In genomic region chr21:24424786-24425185, GRCh38 we compare ENCODE assay signal across 16 cellular contexts.
"Had no signal": no experiment of that assay in that cellular context is flagged by ENCODE, and none has a peak within 500 bp of the region (broad histone marks: within the 10 kb centered on the region; RNA-seq: fewer than 3 reads in every experiment).

No MANE protein-coding gene starts in this region.

- H3K4me1 Mint-ChIP-seq: mesothelial cell of epicardium, neural crest cell had no signal

- H3K36me3 Mint-ChIP-seq: mesothelial cell of epicardium, type B pancreatic cell had no signal

- ATAC-seq: esophagus mucosa; heart left ventricle; left colon; natural killer cell; right cardiac atrium; stimulated activated naive CD8-positive, alpha-beta T cell treated with anti-CD3 and anti-CD28 coated beads, Interleukin-15, Interleukin-2, amounts not matched to agents 100 U/mL and 50 U/mL, for 24 hours had no signal

- H3K36me3 ChIP-seq: heart left ventricle, ovary, suprapubic skin, thyroid gland had no signal

- H3K27me3 Mint-ChIP-seq: type B pancreatic cell had no signal

- H3K27ac ChIP-seq: heart left ventricle, ovary, suprapubic skin, thyroid gland had no signal

- H3K9me3 Mint-ChIP-seq: neural crest cell, type B pancreatic cell had no signal

- H3K4me3 ChIP-seq: heart left ventricle, ovary, smooth muscle cell, suprapubic skin, thyroid gland had no signal

- H3K27ac Mint-ChIP-seq: mesothelial cell of epicardium, natural killer cell, type B pancreatic cell had no signal

- DNase-seq: effector memory CD4-positive, alpha-beta T cell; heart left ventricle; hippocampal formation; left colon; natural killer cell; ovary; right cardiac atrium; stimulated activated CD4-positive, alpha-beta T cell treated with anti-CD3 and anti-CD28 coated beads, Interleukin-2, amount 100 ng/mL, for 48 hours; stimulated activated naive CD8-positive, alpha-beta T cell treated with anti-CD3 and anti-CD28 coated beads, Interleukin-15, Interleukin-2, amounts not matched to agents 100 U/mL and 50 U/mL, for 24 hours; thyroid gland had no signal

- H3K4me1 ChIP-seq: suprapubic skin had no signal

- H3K4me3 Mint-ChIP-seq: mesothelial cell of epicardium, natural killer cell, neural crest cell, type B pancreatic cell had no signal

- H3K9me3 ChIP-seq: ovary, suprapubic skin, thyroid gland had no signal
